In the genomic region with DNA sequence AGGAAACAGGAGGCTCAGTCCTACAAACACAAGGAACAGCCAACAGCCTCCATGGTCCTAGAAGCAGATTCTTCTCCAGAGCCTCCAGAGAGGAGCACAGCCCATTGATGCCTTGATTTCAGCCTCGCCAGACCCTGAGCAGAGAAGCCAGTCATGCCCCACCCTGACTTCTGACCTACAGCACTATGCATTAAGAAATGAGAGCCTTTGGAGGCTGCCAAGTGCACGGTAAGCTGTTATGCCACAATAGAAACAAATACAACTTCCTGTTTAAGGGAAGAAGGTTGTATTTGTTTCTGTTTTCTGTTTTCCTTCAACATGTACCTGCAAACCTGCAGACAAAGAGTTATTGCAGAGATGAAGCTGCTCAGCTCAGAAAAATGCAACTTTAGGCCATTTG, we compare ENCODE assay signal across 28 cellular contexts.
"Had no signal": no experiment of that assay in that cellular context is flagged by ENCODE, and none has a peak within 500 bp of the region (broad histone marks: within the 10 kb centered on the region; RNA-seq: fewer than 3 reads in every experiment).

No MANE protein-coding gene starts in this region.

- H3K36me3 ChIP-seq: colonic mucosa, gastrocnemius medialis, ovary, sigmoid colon, tibial artery, vagina had no signal

- DNase-seq: colonic mucosa; effector CD8-positive, alpha-beta T cell; endodermal cell; foreskin fibroblast; gastrocnemius medialis; head of caudate nucleus; naive thymus-derived CD4-positive, alpha-beta T cell; nephron progenitor cell; nucleus accumbens; ovary; posterior cingulate gyrus; psoas muscle; right cardiac atrium; sigmoid colon; stimulated activated CD4-positive, alpha-beta T cell treated with anti-CD3 and anti-CD28 coated beads, Interleukin-4, amount 100 ng/mL, for 4 hours; stimulated activated naive CD8-positive, alpha-beta T cell treated with anti-CD3 and anti-CD28 coated beads, Interleukin-15, Interleukin-2, amounts not matched to agents 100 U/mL and 50 U/mL, for 24 hours; substantia nigra; testis; tibial artery had no signal

- H3K4me1 ChIP-seq: colonic mucosa, gastrocnemius medialis, psoas muscle, sigmoid colon, testis, tibial artery, vagina had no signal

- H3K4me1 Mint-ChIP-seq: endodermal cell; memory B cell; naive thymus-derived CD4-positive, alpha-beta T cell; nephron progenitor cell; stimulated activated memory B cell treated with anti-CD40 and anti-IgM and Interleukin-4, amounts not matched to agents 10 μg/mL and 1 μg/mL and 100 μg/mL, for 72 hours had no signal

- H3K36me3 Mint-ChIP-seq: memory B cell; mesothelial cell of epicardium; stimulated activated memory B cell treated with anti-CD40 and anti-IgM and Interleukin-4, amounts not matched to agents 10 μg/mL and 1 μg/mL and 100 μg/mL, for 72 hours had no signal

- H3K27me3 ChIP-seq: colonic mucosa, gastrocnemius medialis, ovary, sigmoid colon, testis, tibial artery, vagina had no signal

- ATAC-seq: esophagus mucosa; gastrocnemius medialis; left lobe of liver; naive thymus-derived CD4-positive, alpha-beta T cell; psoas muscle; right cardiac atrium; stimulated activated memory B cell treated with anti-CD40 and anti-IgM and Interleukin-4, amounts not matched to agents 10 μg/mL and 1 μg/mL and 100 μg/mL, for 72 hours; stimulated activated naive CD8-positive, alpha-beta T cell treated with anti-CD3 and anti-CD28 coated beads, Interleukin-15, Interleukin-2, amounts not matched to agents 100 U/mL and 50 U/mL, for 24 hours had no signal

- H3K9me3 Mint-ChIP-seq: dendritic cell treated with granulocyte-macrophage colony-stimulating factor and Interleukin-4, amounts not matched to agents 40 ng/mL and 50 ng/mL, for 4 days; endodermal cell had no signal

- H3K27ac Mint-ChIP-seq: dendritic cell treated with granulocyte-macrophage colony-stimulating factor and Interleukin-4, amounts not matched to agents 40 ng/mL and 50 ng/mL, for 4 days; endodermal cell; memory B cell; mesothelial cell of epicardium; naive thymus-derived CD4-positive, alpha-beta T cell; nephron progenitor cell; stimulated activated memory B cell treated with anti-CD40 and anti-IgM and Interleukin-4, amounts not matched to agents 10 μg/mL and 1 μg/mL and 100 μg/mL, for 72 hours had no signal

- H3K4me3 Mint-ChIP-seq: dendritic cell treated with granulocyte-macrophage colony-stimulating factor and Interleukin-4, amounts not matched to agents 40 ng/mL and 50 ng/mL, for 4 days; endodermal cell; memory B cell; mesothelial cell of epicardium; naive thymus-derived CD4-positive, alpha-beta T cell; nephron progenitor cell; stimulated activated memory B cell treated with anti-CD40 and anti-IgM and Interleukin-4, amounts not matched to agents 10 μg/mL and 1 μg/mL and 100 μg/mL, for 72 hours had no signal

- H3K9me3 ChIP-seq: colonic mucosa, gastrocnemius medialis, ovary, psoas muscle, sigmoid colon, testis, vagina had no signal

- H3K27ac ChIP-seq: colonic mucosa, epithelial cell of prostate, gastrocnemius medialis, ovary, psoas muscle, sigmoid colon, testis, tibial artery, vagina had no signal

- H3K27me3 Mint-ChIP-seq: dendritic cell treated with granulocyte-macrophage colony-stimulating factor and Interleukin-4, amounts not matched to agents 40 ng/mL and 50 ng/mL, for 4 days had no signal

- H3K4me3 ChIP-seq: colonic mucosa, gastrocnemius medialis, lung, ovary, psoas muscle, sigmoid colon, testis, tibial artery, vagina had no signal
